ENCODE assay signal across 11 cellular contexts in the genomic region with DNA sequence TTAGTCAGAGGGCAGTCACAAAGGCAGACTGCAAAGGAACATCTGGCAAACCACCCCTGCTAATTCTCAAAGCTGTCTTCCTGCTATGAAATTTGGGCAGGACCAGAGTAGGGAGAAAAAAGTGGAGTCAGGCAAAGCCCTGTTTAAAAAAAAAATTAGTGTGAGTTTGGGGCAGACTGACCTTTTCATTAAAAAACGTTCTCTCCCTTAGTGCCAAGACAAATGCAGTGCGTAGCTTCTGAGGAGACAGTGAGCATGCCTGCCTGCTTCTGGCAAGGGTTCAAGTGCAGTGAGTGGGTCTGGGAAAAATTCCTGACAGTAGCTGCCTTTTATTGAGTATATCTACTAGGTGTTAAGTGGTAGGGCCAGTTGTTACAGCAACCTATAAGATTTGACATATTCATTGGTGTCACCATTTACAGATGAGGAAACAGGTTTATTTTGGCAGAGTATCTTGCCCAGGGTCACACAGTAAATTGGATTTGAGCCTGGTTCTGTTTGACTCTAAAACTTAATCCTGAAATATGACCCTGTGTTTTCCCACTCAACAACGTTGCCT.
DNase-seq lines count a peak whose midpoint lies in the region; FAIRE-seq and TF ChIP-seq lines count a peak whose summit lies in the region.
"Had no signal": no experiment of that assay in that cellular context is flagged by ENCODE, and none has a peak within 500 bp of the region (broad histone marks: within the 10 kb centered on the region; RNA-seq: fewer than 3 reads in every experiment).

No MANE protein-coding gene starts in this region.

- H3K79me2 ChIP-seq in Karpas-422 (ENCODE audit: low read length) (peaks cover 22% of the 10 kb centered on the region), astrocyte (ENCODE audit: insufficient read depth, low read length) (no peaks in the 10 kb centered on the region)

- H3K27me3 Mint-ChIP-seq in astrocyte (ENCODE audit: low read depth, unreplicated experiment) = no peaks in the 10 kb centered on the region
- H3K27me3 Mint-ChIP-seq in activated naive CD4-positive, alpha-beta T cell treated with anti-CD3 and anti-CD28 coated beads for 36 hours (ENCODE audit: low read depth) = no peaks in the 10 kb centered on the region
- H3K27me3 Mint-ChIP-seq: activated CD8-positive, alpha-beta memory T cell treated with anti-CD3 and anti-CD28 coated beads, Interleukin-2, amount 10 ng/mL, durations not matched to agents 7 days and 5 days had no signal

- H4K20me1 ChIP-seq in Karpas-422 (ENCODE audit: insufficient read depth, low read depth, low read length) (no peaks in the 10 kb centered on the region), astrocyte (ENCODE audit: insufficient read depth, low read length) (peaks cover 25% of the 10 kb centered on the region)

- peaks cover 27% of the 10 kb centered on the region for H3K36me3 ChIP-seq in Karpas-422 (ENCODE audit: insufficient read depth, low read length)
- no peaks in the 10 kb centered on the region for H3K36me3 ChIP-seq in astrocyte (ENCODE audit: insufficient read depth, low read length)

- CTCF ChIA-PET in activated naive CD4-positive, alpha-beta T cell treated with anti-CD3 and anti-CD28 coated beads for 36 hours (lab: Charles Lee) = interaction anchor here (0.8 to 1.7 kb wide), 2 partner anchors 13 to 16 kb away, joined by 3 to 5 read pairs; no protein-coding TSS in a partner anchor

- no peak for TF ChIP-seq CTCF in astrocyte (IDR thresholded peaks at IDR 0.05; ENCODE audit: insufficient read depth, low read depth, low read length)

- H3K9ac ChIP-seq in Karpas-422 (ENCODE audit: low read length) (peak overlapping the region; percentile 65), astrocyte (ENCODE audit: low read length) (peak overlapping the region; percentile 21)

- H3K27ac ChIP-seq in Karpas-422 (ENCODE audit: low read length) (peak overlapping the region; percentile 93), astrocyte (ENCODE audit: low read depth, low read length) (peak overlapping the region; percentile 49)

- H3K9me3 Mint-ChIP-seq in astrocyte (ENCODE audit: unreplicated experiment) = no peaks in the 10 kb centered on the region
- no peaks in the 10 kb centered on the region for H3K9me3 Mint-ChIP-seq in activated naive CD4-positive, alpha-beta T cell treated with anti-CD3 and anti-CD28 coated beads for 36 hours

- H3K9me3 ChIP-seq in Karpas-422 (ENCODE audit: low read length) = no peaks in the 10 kb centered on the region
- H3K9me3 ChIP-seq in astrocyte (ENCODE audit: insufficient read depth, low read depth, low read length) = no peaks in the 10 kb centered on the region

- H3K4me3 Mint-ChIP-seq in astrocyte (ENCODE audit: unreplicated experiment) = no peak overlapping the region
- H3K4me3 Mint-ChIP-seq in activated naive CD4-positive, alpha-beta T cell treated with anti-CD3 and anti-CD28 coated beads for 36 hours = no peak overlapping the region
- H3K4me3 Mint-ChIP-seq: activated CD8-positive, alpha-beta memory T cell treated with anti-CD3 and anti-CD28 coated beads, Interleukin-2, amount 10 ng/mL, durations not matched to agents 7 days and 5 days had no signal

- peaks cover 2% of the 10 kb centered on the region for H3K36me3 Mint-ChIP-seq in astrocyte (ENCODE audit: low read depth, unreplicated experiment)
- H3K36me3 Mint-ChIP-seq in activated naive CD4-positive, alpha-beta T cell treated with anti-CD3 and anti-CD28 coated beads for 36 hours (ENCODE audit: low read depth) = peaks cover 9% of the 10 kb centered on the region

- H3K27me3 ChIP-seq in Karpas-422 (ENCODE audit: low read length) (no peaks in the 10 kb centered on the region), astrocyte (ENCODE audit: insufficient read depth, low read length) (no peaks in the 10 kb centered on the region)

- H3K27ac Mint-ChIP-seq in astrocyte (ENCODE audit: unreplicated experiment) = no peak overlapping the region
- no peak overlapping the region for H3K27ac Mint-ChIP-seq in activated naive CD4-positive, alpha-beta T cell treated with anti-CD3 and anti-CD28 coated beads for 36 hours
- H3K27ac Mint-ChIP-seq: activated CD8-positive, alpha-beta memory T cell treated with anti-CD3 and anti-CD28 coated beads, Interleukin-2, amount 10 ng/mL, durations not matched to agents 7 days and 5 days had no signal

- peak overlapping the region; percentile 73 for H3K4me2 ChIP-seq in Karpas-422 (ENCODE audit: low read depth, low read length, poor library complexity, severe bottlenecking)
- peak overlapping the region; percentile 59 for H3K4me2 ChIP-seq in astrocyte (ENCODE audit: low read length)

- H2AFZ ChIP-seq in Karpas-422 (ENCODE audit: low read length) = no peak overlapping the region
- H2AFZ ChIP-seq in astrocyte (ENCODE audit: low read depth, low read length) = no peak overlapping the region

- peak overlapping the region; percentile 42 for H3K4me3 ChIP-seq in Karpas-422 (ENCODE audit: low read length)
- no peak overlapping the region for H3K4me3 ChIP-seq in astrocyte (ENCODE audit: insufficient read depth, low read depth, low read length)

- FAIRE-seq in astrocyte (lab: Jason Lieb, UNC) = no peak

- peaks cover 14% of the 10 kb centered on the region for H3K4me1 Mint-ChIP-seq in astrocyte (ENCODE audit: low read depth, unreplicated experiment)
- peaks cover 4% of the 10 kb centered on the region for H3K4me1 Mint-ChIP-seq in activated naive CD4-positive, alpha-beta T cell treated with anti-CD3 and anti-CD28 coated beads for 36 hours (ENCODE audit: low read depth)

- intact Hi-C loops in activated naive CD4-positive, alpha-beta T cell treated with anti-CD3 and anti-CD28 coated beads for 36 hours (cut with micrococcal nuclease) = no loop called here

- DNase-seq in AG20443 (ENCODE audit: low spot score) = peak; percentile 72
- DNase-seq in Karpas-422 = peak; percentile 59
- peak; percentile 72 for DNase-seq in astrocyte (ENCODE audit: low read depth)
- peak; percentile 65 for DNase-seq in iris pigment epithelial cell (ENCODE audit: low read depth)
- no peak for DNase-seq in activated CD8-positive, alpha-beta memory T cell treated with anti-CD3 and anti-CD28 coated beads, Interleukin-2, amount 50 U/mL, for 4 hours
- DNase-seq in activated naive CD4-positive, alpha-beta T cell treated with anti-CD3 and anti-CD28 coated beads for 36 hours = no peak
- no peak for DNase-seq in activated gamma-delta T cell treated with Interleukin-2 at 50 U/mL for 16 hours
- DNase-seq in GM19238 (ENCODE audit: insufficient read length, low spot score) = no peak
- DNase-seq: activated CD8-positive, alpha-beta memory T cell treated with anti-CD3 and anti-CD28 coated beads, Interleukin-2, amount 10 ng/mL, durations not matched to agents 7 days and 5 days; effector CD8-positive, alpha-beta T cell; stimulated activated CD4-positive, alpha-beta T cell treated with anti-CD3 and anti-CD28 coated beads, Interleukin-15, amount 100 ng/mL, for 24 hours had no signal

- H3K9me2 ChIP-seq in Karpas-422 (replicated peaks; ENCODE audit: insufficient read depth, low read length) = no peaks in the 10 kb centered on the region

- H3K4me1 ChIP-seq in Karpas-422 (ENCODE audit: low read length) (peaks cover 71% of the 10 kb centered on the region), astrocyte (ENCODE audit: insufficient read depth, low read length) (peaks cover 13% of the 10 kb centered on the region)

Comparison
In these comparisons a context has a peak if more than half of its experiments do, and no peak if none do; other contexts are left out.
1. DNase-seq: peak in AG20443 (single experiment), Karpas-422 (single experiment), astrocyte (single experiment) and iris pigment epithelial cell (single experiment); none in activated CD8-positive, alpha-beta memory T cell treated with anti-CD3 and anti-CD28 coated beads, Interleukin-2, amount 50 U/mL, for 4 hours (single experiment), activated naive CD4-positive, alpha-beta T cell treated with anti-CD3 and anti-CD28 coated beads for 36 hours (single experiment), activated gamma-delta T cell treated with Interleukin-2 at 50 U/mL for 16 hours (single experiment) and GM19238 (single experiment).